ENCODE assay signal across 8 cellular contexts in genomic region chr6:31462026-31462963, GRCh38. TPM values are rescaled to one million over a fixed set of nuclear protein-coding genes. Genes with fewer than 3 reads are reported as not detected.
DNase-seq lines count a peak whose midpoint lies in the region; ATAC-seq lines count a peak whose summit lies in the region.

No MANE protein-coding gene starts in this region.

- no peaks in the 10 kb centered on the region for H3K4me1 ChIP-seq in right cardiac atrium (ENCODE audit: control insufficient read depth, insufficient read depth, low read length)

- no peaks in the 10 kb centered on the region for H3K27me3 ChIP-seq in right cardiac atrium (ENCODE audit: control insufficient read depth, insufficient read depth)

- no peaks in the 10 kb centered on the region for H3K9me3 ChIP-seq in right cardiac atrium (ENCODE audit: control insufficient read depth, low read length)

- H3K27ac ChIP-seq in right cardiac atrium (ENCODE audit: low read length), result peak overlapping the region; percentile 68
- peak overlapping the region in 20 of 21 experiments; percentile 17 to 96 (median 87) for H3K27ac ChIP-seq in skin epidermis

- 53% methylated on average over 11 of the region's 11 CpGs for WGBS in right cardiac atrium

- peak overlapping the region; percentile 74 for H3K4me3 ChIP-seq in right cardiac atrium (ENCODE audit: low read length)
- H3K4me3 ChIP-seq in skin epidermis, result peak overlapping the region; percentile 46 to 77 (median 62)

- intact Hi-C loops in right cardiac atrium (cut with DNase I), result no loop called here

- peak; percentile 6 for ATAC-seq in GM21360 (IDR thresholded peaks at IDR 0.05; ENCODE audit: unreplicated experiment)
- peak in 1 of 2 donors; percentile 58 for ATAC-seq in right cardiac atrium
- no peak for ATAC-seq in GM18517 (IDR thresholded peaks at IDR 0.05; ENCODE audit: unreplicated experiment)

- peak; percentile 8 for DNase-seq in SW480 (ENCODE audit: low spot score)
- DNase-seq in right cardiac atrium, result no peak
- DNase-seq in NCI-H2227 treated with DMSO at 0.1 percent for 48 hours (lab: John Stamatoyannopoulos, UW), result no peak
- DNase-seq in hepatic stellate cell (ENCODE audit: low spot score), result no peak
- DNase-seq in AG08395 (ENCODE audit: low spot score), result no peak

RNA-seq across cellular contexts. Expression of gene MICB, which starts 35.6 kb away (rescaled TPM):
- 1 to 10 TPM; 1.6 to 1.8 (median 1.6) TPM for total RNA-seq in right cardiac atrium
- 1.2 TPM for polyA plus RNA-seq in right cardiac atrium

RNA-seq across cellular contexts. Expression of gene MICA, which starts 58.9 kb away (rescaled TPM):
- total RNA-seq in right cardiac atrium, result 10 to 100 TPM; 10.1 to 13.6 (median 11.3) TPM
- polyA plus RNA-seq in right cardiac atrium, result 8.8 TPM
